Comparison of ENCODE assay signal across 2 cellular contexts in the genomic region with DNA sequence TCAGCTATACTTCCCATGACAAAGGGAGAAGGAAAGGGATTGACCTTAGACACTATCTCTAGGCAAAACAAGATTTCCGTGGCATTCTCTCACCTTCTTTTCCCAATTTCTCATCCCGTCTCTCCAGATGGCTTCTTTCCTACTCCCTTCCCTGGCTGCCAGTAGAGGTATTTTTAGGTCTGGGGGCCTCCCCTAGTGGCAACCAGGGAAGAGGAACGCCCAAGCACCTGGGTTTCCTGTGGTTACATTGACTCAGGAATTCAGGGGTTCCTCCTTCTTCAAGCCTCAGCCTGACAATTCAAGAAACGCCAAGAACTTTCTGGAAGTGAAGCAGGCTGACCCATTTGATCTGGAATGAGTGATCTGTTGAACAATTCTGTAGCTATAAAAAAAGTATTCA.
A peak's percentile ranks its signal among the peaks of the same experiment; 100 is the strongest.
TF ChIP-seq lines count a peak whose summit lies in the region.

No MANE protein-coding gene starts in this region.

TF ChIP-seq in GM23338, 12 proteins besides CTCF, POLR2A, EP300 and RAD21:
- TF ChIP-seq, protein P1, sequence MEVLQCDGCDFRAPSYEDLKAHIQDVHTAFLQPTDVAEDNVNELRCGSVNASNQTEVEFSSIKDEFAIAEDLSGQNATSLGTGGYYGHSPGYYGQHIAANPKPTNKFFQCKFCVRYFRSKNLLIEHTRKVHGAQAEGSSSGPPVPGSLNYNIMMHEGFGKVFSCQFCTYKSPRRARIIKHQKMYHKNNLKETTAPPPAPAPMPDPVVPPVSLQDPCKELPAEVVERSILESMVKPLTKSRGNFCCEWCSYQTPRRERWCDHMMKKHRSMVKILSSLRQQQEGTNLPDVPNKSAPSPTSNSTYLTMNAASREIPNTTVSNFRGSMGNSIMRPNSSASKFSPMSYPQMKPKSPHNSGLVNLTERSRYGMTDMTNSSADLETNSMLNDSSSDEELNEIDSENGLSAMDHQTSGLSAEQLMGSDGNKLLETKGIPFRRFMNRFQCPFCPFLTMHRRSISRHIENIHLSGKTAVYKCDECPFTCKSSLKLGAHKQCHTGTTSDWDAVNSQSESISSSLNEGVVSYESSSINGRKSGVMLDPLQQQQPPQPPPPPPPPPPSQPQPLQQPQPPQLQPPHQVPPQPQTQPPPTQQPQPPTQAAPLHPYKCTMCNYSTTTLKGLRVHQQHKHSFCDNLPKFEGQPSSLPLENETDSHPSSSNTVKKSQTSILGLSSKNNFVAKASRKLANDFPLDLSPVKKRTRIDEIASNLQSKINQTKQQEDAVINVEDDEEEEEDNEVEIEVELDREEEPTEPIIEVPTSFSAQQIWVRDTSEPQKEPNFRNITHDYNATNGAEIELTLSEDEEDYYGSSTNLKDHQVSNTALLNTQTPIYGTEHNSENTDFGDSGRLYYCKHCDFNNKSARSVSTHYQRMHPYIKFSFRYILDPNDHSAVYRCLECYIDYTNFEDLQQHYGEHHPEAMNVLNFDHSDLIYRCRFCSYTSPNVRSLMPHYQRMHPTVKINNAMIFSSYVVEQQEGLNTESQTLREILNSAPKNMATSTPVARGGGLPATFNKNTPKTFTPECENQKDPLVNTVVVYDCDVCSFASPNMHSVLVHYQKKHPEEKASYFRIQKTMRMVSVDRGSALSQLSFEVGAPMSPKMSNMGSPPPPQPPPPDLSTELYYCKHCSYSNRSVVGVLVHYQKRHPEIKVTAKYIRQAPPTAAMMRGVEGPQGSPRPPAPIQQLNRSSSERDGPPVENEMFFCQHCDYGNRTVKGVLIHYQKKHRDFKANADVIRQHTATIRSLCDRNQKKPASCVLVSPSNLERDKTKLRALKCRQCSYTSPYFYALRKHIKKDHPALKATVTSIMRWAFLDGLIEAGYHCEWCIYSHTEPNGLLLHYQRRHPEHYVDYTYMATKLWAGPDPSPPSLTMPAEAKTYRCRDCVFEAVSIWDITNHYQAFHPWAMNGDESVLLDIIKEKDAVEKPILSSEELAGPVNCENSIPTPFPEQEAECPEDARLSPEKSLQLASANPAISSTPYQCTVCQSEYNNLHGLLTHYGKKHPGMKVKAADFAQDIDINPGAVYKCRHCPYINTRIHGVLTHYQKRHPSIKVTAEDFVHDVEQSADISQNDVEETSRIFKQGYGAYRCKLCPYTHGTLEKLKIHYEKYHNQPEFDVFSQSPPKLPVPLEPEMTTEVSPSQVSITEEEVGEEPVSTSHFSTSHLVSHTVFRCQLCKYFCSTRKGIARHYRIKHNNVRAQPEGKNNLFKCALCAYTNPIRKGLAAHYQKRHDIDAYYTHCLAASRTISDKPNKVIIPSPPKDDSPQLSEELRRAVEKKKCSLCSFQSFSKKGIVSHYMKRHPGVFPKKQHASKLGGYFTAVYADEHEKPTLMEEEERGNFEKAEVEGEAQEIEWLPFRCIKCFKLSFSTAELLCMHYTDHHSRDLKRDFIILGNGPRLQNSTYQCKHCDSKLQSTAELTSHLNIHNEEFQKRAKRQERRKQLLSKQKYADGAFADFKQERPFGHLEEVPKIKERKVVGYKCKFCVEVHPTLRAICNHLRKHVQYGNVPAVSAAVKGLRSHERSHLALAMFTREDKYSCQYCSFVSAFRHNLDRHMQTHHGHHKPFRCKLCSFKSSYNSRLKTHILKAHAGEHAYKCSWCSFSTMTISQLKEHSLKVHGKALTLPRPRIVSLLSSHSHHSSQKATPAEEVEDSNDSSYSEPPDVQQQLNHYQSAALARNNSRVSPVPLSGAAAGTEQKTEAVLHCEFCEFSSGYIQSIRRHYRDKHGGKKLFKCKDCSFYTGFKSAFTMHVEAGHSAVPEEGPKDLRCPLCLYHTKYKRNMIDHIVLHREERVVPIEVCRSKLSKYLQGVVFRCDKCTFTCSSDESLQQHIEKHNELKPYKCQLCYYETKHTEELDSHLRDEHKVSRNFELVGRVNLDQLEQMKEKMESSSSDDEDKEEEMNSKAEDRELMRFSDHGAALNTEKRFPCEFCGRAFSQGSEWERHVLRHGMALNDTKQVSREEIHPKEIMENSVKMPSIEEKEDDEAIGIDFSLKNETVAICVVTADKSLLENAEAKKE (CRISPR knock-in tag; IDR thresholded peaks at IDR 0.05), result peak; percentile 76
- no peak for TF ChIP-seq ZNF331 (CRISPR knock-in tag; IDR thresholded peaks at IDR 0.05; ENCODE audit: low read depth)

TF ChIP-seq in H1, 55 proteins besides CTCF, POLR2A, EP300 and RAD21 (continued from another document):
- TF ChIP-seq TCF12 (IDR thresholded peaks at IDR 0.05; ENCODE audit: low read depth, low read length) (peak; percentile 87; the same call in 1 of the 2 replicates), TEAD4 (IDR thresholded peaks at IDR 0.05; ENCODE audit: low read depth, low read length) (peak; percentile 50; the same call in 1 of the 2 replicates)
